In the genomic region with DNA sequence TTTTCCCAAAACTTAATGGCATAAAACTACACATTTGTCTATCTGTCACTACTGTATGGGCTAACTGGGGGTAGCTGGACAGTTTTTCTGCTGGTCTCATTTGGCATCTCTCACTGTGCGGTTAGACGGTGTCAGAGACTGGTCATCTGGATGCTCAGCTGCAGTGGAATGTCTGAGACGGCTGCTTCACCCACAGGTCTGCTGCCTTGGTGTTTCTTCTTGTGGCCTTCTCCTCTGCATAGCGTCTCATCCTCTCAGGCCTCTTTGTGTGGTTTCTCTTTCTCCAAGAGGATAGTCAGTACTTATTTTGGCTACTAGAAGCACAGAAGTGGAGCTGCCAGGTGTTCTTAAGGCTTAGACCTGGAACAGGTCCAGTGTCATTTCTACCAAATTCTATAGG, we compare ENCODE assay signal across 29 cellular contexts. TPM values are rescaled to one million over a fixed set of nuclear protein-coding genes. Genes with fewer than 3 reads are reported as not detected.
DNase-seq lines count a peak whose midpoint lies in the region; ATAC-seq and TF ChIP-seq lines count a peak whose summit lies in the region.
"Had no signal": no experiment of that assay in that cellular context is flagged by ENCODE, and none has a peak within 500 bp of the region (broad histone marks: within the 10 kb centered on the region; RNA-seq: fewer than 3 reads in every experiment).

No MANE protein-coding gene starts in this region.

- H2BK120ac ChIP-seq in trophoblast cell (ENCODE audit: insufficient read depth, low read length, poor library complexity) (no peak overlapping the region), H9 (ENCODE audit: low read depth, low read length, poor library complexity, severe bottlenecking) (no peak overlapping the region)

- no peak overlapping the region for H4K12ac ChIP-seq in trophoblast cell (ENCODE audit: low read depth, low read length)

- peaks cover 0 to 3% of the 10 kb centered on the region in 2 experiments; a peak in 3 of 5 replicates for H3K9me3 Mint-ChIP-seq in H9
- H3K9me3 Mint-ChIP-seq: activated CD4-positive, alpha-beta T cell treated with anti-CD3 and anti-CD28 coated beads, Interleukin-2, amount 10 ng/mL, durations not matched to agents 7 days and 5 days; activated naive CD8-positive, alpha-beta T cell treated with anti-CD3 and anti-CD28 coated beads, Interleukin-2, amount 50 U/mL, for 24 hours; IgD-negative memory B cell; immature natural killer cell; stimulated activated naive B cell treated with anti-CD40 and anti-IgM and Interleukin-4, amounts not matched to agents 10 μg/mL and 1 μg/mL and 100 μg/mL, for 72 hours had no signal

- no peak overlapping the region for H3K4me3 Mint-ChIP-seq in H9
- H3K4me3 Mint-ChIP-seq: activated CD4-positive, alpha-beta T cell treated with anti-CD3 and anti-CD28 coated beads, Interleukin-2, amount 10 ng/mL, durations not matched to agents 7 days and 5 days; activated naive CD8-positive, alpha-beta T cell treated with anti-CD3 and anti-CD28 coated beads, Interleukin-2, amount 50 U/mL, for 24 hours; IgD-negative memory B cell; immature natural killer cell; neural crest cell; stimulated activated naive B cell treated with anti-CD40 and anti-IgM and Interleukin-4, amounts not matched to agents 10 μg/mL and 1 μg/mL and 100 μg/mL, for 72 hours had no signal

- no peak overlapping the region for H3K14ac ChIP-seq in trophoblast cell (ENCODE audit: low read length)
- no peak overlapping the region for H3K14ac ChIP-seq in H9 (ENCODE audit: insufficient read depth, low read length)

- H3K79me2 ChIP-seq in trophoblast cell (ENCODE audit: control insufficient read depth, insufficient read depth, low read length, poor library complexity) (no peaks in the 10 kb centered on the region), H9 (ENCODE audit: insufficient read depth, low read length) (no peaks in the 10 kb centered on the region; the same call in 1 of the 2 replicates)

- no peaks in the 10 kb centered on the region for H4K20me1 ChIP-seq in H9 (ENCODE audit: control insufficient read depth, insufficient read depth, insufficient read length)
- H4K20me1 ChIP-seq: BLaER1 treated with 17β-estradiol and CSF1 and Interleukin-3, amounts not matched to agents 10 nM and 100 nM had no signal

- H3K27ac ChIP-seq in trophoblast cell (ENCODE audit: low read depth, low read length) (no peak overlapping the region), H9 (ENCODE audit: insufficient read length, low read depth, low read length) (no peak overlapping the region)
- H3K27ac ChIP-seq: BLaER1 treated with 17β-estradiol and CSF1 and Interleukin-3, amounts not matched to agents 10 nM and 100 nM; cardiac muscle cell; Peyer's patch; thoracic aorta; VCaP had no signal

- H2AK5ac ChIP-seq in trophoblast cell (ENCODE audit: low read length) (no peak overlapping the region), H9 (ENCODE audit: insufficient read length, low read length) (no peak overlapping the region)

- peak; percentile 11 for DNase-seq in AG08396 (ENCODE audit: low spot score)
- DNase-seq in HT1080 (ENCODE audit: low read depth): peak; percentile 46
- peak; percentile 67 for DNase-seq in astrocyte of the hippocampus (ENCODE audit: low read depth, low spot score)
- DNase-seq in myocyte (ENCODE audit: low read depth): peak; percentile 82
- no peak for DNase-seq in trophoblast cell
- no peak for DNase-seq in H9
- DNase-seq: activated CD4-positive, alpha-beta T cell treated with anti-CD3 and anti-CD28 coated beads, Interleukin-2, amount 10 ng/mL, durations not matched to agents 7 days and 5 days; activated effector memory CD4-positive, alpha-beta T cell treated with anti-CD3 and anti-CD28 coated beads, Interleukin-2, amount 50 U/mL, for 16 hours; activated naive CD8-positive, alpha-beta T cell treated with anti-CD3 and anti-CD28 coated beads, Interleukin-2, amount 50 U/mL, for 24 hours; DND-41; HCEC 1CT; immature natural killer cell; MG63; mucosa of descending colon; NCI-H1436; NCI-H510A treated with DMSO at 0.1 percent for 48 hours; Peyer's patch; stimulated activated CD4-positive, alpha-beta T cell treated with anti-CD3 and anti-CD28 coated beads, Interleukin-2, amount 100 ng/mL, for 24 hours; stimulated activated naive B cell treated with anti-CD40 and anti-IgM and Interleukin-4, amounts not matched to agents 10 μg/mL and 1 μg/mL and 100 μg/mL, for 72 hours; T-helper 2 cell had no signal

- H3K36me3 Mint-ChIP-seq in H9 (ENCODE audit: insufficient read depth in 1 of 3, low read depth in 3 of 3): peaks cover 2 to 11% (median 6%) of the 10 kb centered on the region in 3 experiments; a peak in 6 of 7 replicates
- H3K36me3 Mint-ChIP-seq: immature natural killer cell had no signal

- H3K4me1 ChIP-seq in trophoblast cell (ENCODE audit: control insufficient read depth in 1 of 2, insufficient read depth in 2 of 2, low read length in 2 of 2) (peaks cover 0 to 3% of the 10 kb centered on the region in 2 experiments), H9 (ENCODE audit: insufficient read depth, low read length) (no peaks in the 10 kb centered on the region)
- H3K4me1 ChIP-seq: Peyer's patch had no signal

- H2BK5ac ChIP-seq in trophoblast cell (ENCODE audit: low read depth, low read length, poor library complexity): no peak overlapping the region
- no peak overlapping the region for H2BK5ac ChIP-seq in H9 (ENCODE audit: insufficient read length, low read length)

- H4K91ac ChIP-seq in trophoblast cell (ENCODE audit: low read depth, low read length) (no peak overlapping the region), H9 (ENCODE audit: insufficient read length, low read depth, low read length) (no peak overlapping the region)

- no peaks in the 10 kb centered on the region for H3K27me3 ChIP-seq in trophoblast cell (ENCODE audit: insufficient read depth, low read length)
- H3K27me3 ChIP-seq in H9 (ENCODE audit: insufficient read depth, low read length): no peaks in the 10 kb centered on the region
- H3K27me3 ChIP-seq: BLaER1 treated with 17β-estradiol and CSF1 and Interleukin-3, amounts not matched to agents 10 nM and 100 nM; cardiac muscle cell; MG63; Peyer's patch had no signal

- H2BK15ac ChIP-seq in H9 (ENCODE audit: low read depth, low read length): no peak overlapping the region

- H3K23me2 ChIP-seq in H9 (ENCODE audit: insufficient read length, low read depth, low read length, poor library complexity, severe bottlenecking): no peaks in the 10 kb centered on the region

- WGBS in trophoblast cell (ENCODE audit: extremely low coverage, insufficient coverage, insufficient read length): no CpG with 5 or more reads among the region's 4 CpGs
- WGBS in H9 (ENCODE audit: extremely low coverage, insufficient read length, low lambda C conversion rate): no CpG with 5 or more reads among the region's 4 CpGs

- no peak for ATAC-seq in GM21717 (IDR thresholded peaks at IDR 0.05; ENCODE audit: unreplicated experiment)
- no peak for ATAC-seq in GM19467 (IDR thresholded peaks at IDR 0.05; ENCODE audit: unreplicated experiment)
- ATAC-seq: activated naive CD8-positive, alpha-beta T cell treated with anti-CD3 and anti-CD28 coated beads, Interleukin-2, amount 50 U/mL, for 24 hours; mucosa of descending colon; stimulated activated naive B cell treated with anti-CD40 and anti-IgM and Interleukin-4, amounts not matched to agents 10 μg/mL and 1 μg/mL and 100 μg/mL, for 72 hours had no signal

- H4K5ac ChIP-seq in H9 (ENCODE audit: insufficient read length, low read depth, low read length): no peak overlapping the region

- H3K56ac ChIP-seq in H9 (ENCODE audit: insufficient read length, low read depth, low read length): no peak overlapping the region

- no peak overlapping the region for H4K8ac ChIP-seq in trophoblast cell (ENCODE audit: low read depth, low read length)
- H4K8ac ChIP-seq in H9 (replicated peaks; ENCODE audit: insufficient read length, low read depth, low read length): no peak overlapping the region

- H3K27me3 Mint-ChIP-seq in H9 (ENCODE audit: low read depth): no peaks in the 10 kb centered on the region
- H3K27me3 Mint-ChIP-seq: activated CD4-positive, alpha-beta T cell treated with anti-CD3 and anti-CD28 coated beads, Interleukin-2, amount 10 ng/mL, durations not matched to agents 7 days and 5 days; activated naive CD8-positive, alpha-beta T cell treated with anti-CD3 and anti-CD28 coated beads, Interleukin-2, amount 50 U/mL, for 24 hours; IgD-negative memory B cell; progenitor cell of endocrine pancreas; stimulated activated naive B cell treated with anti-CD40 and anti-IgM and Interleukin-4, amounts not matched to agents 10 μg/mL and 1 μg/mL and 100 μg/mL, for 72 hours had no signal

- no peak overlapping the region for H3K27ac Mint-ChIP-seq in H9
- H3K27ac Mint-ChIP-seq: activated CD4-positive, alpha-beta T cell treated with anti-CD3 and anti-CD28 coated beads, Interleukin-2, amount 10 ng/mL, durations not matched to agents 7 days and 5 days; activated naive CD8-positive, alpha-beta T cell treated with anti-CD3 and anti-CD28 coated beads, Interleukin-2, amount 50 U/mL, for 24 hours; IgD-negative memory B cell; immature natural killer cell; progenitor cell of endocrine pancreas; stimulated activated naive B cell treated with anti-CD40 and anti-IgM and Interleukin-4, amounts not matched to agents 10 μg/mL and 1 μg/mL and 100 μg/mL, for 72 hours had no signal

- H2AFZ ChIP-seq in trophoblast cell (ENCODE audit: insufficient read depth, low read length, poor library complexity) (no peak overlapping the region), H9 (ENCODE audit: low read length) (no peak overlapping the region)

- H3K4ac ChIP-seq in trophoblast cell (ENCODE audit: low read depth, low read length): no peak overlapping the region
- H3K4ac ChIP-seq in H9 (ENCODE audit: low read depth, low read length): no peak overlapping the region

- H3K9ac ChIP-seq in trophoblast cell (ENCODE audit: low read length) (no peak overlapping the region), H9 (ENCODE audit: extremely low read depth, insufficient read length, low read length) (no peak overlapping the region)
- H3K9ac ChIP-seq: BLaER1 treated with 17β-estradiol and CSF1 and Interleukin-3, amounts not matched to agents 10 nM and 100 nM had no signal

- H3K23ac ChIP-seq in trophoblast cell (ENCODE audit: low read length) (no peak overlapping the region), H9 (ENCODE audit: insufficient read length, low read depth, low read length) (no peak overlapping the region)

- no peak for TF ChIP-seq CTCF in H9 (conservative IDR thresholded peaks at IDR 0.05)

- peaks cover 33 to 34% of the 10 kb centered on the region in 2 experiments for H3K4me1 Mint-ChIP-seq in H9

- no peak overlapping the region for H3K4me2 ChIP-seq in trophoblast cell (ENCODE audit: low read length)
- H3K4me2 ChIP-seq in H9 (ENCODE audit: insufficient read depth, insufficient read length, low read length): no peak overlapping the region
- H3K4me2 ChIP-seq: BLaER1 treated with 17β-estradiol and CSF1 and Interleukin-3, amounts not matched to agents 10 nM and 100 nM had no signal

- no peak overlapping the region for H3T11ph ChIP-seq in H9 (ENCODE audit: low read length)

- H3K9me3 ChIP-seq in trophoblast cell (ENCODE audit: insufficient read depth, low read depth, low read length) (no peaks in the 10 kb centered on the region), H9 (ENCODE audit: control insufficient read depth, low read depth, low read length) (no peaks in the 10 kb centered on the region)
- H3K9me3 ChIP-seq: MG63, mucosa of descending colon, Peyer's patch, thoracic aorta had no signal

- no peak overlapping the region for H2BK12ac ChIP-seq in trophoblast cell (ENCODE audit: low read length)
- H2BK12ac ChIP-seq in H9 (ENCODE audit: insufficient read length, low read depth, low read length): no peak overlapping the region

- no peak overlapping the region for H3K4me3 ChIP-seq in trophoblast cell (ENCODE audit: low read depth, low read length)
- H3K4me3 ChIP-seq: BLaER1 treated with 17β-estradiol and CSF1 and Interleukin-3, amounts not matched to agents 10 nM and 100 nM; cardiac muscle cell; MG63; mucosa of descending colon; Peyer's patch; thoracic aorta had no signal

- H3K79me1 ChIP-seq in trophoblast cell (ENCODE audit: low read length) (no peaks in the 10 kb centered on the region), H9 (ENCODE audit: insufficient read depth, low read depth, low read length, poor library complexity, severe bottlenecking) (no peaks in the 10 kb centered on the region)

- H3K18ac ChIP-seq in trophoblast cell (ENCODE audit: low read length) (no peak overlapping the region), H9 (ENCODE audit: insufficient read length, low read depth, low read length) (no peak overlapping the region)

- H2BK20ac ChIP-seq in H9 (ENCODE audit: low read depth, low read length, poor library complexity, severe bottlenecking): no peak overlapping the region

- no peaks in the 10 kb centered on the region for H3K36me3 ChIP-seq in trophoblast cell (ENCODE audit: control insufficient read depth in 1 of 2, insufficient read depth in 2 of 2, low read length in 2 of 2)
- H3K36me3 ChIP-seq: cardiac muscle cell, MG63, Peyer's patch, thoracic aorta had no signal

RNA-seq across cellular contexts. Expression of a gene that starts 35.9 kb away (rescaled TPM):
- total RNA-seq in HT1080 (2014; rRNA removed; shearing (Covaris generic)): 0.29 and 0.67 TPM in 2 replicates
- 1.4 and 1.6 TPM in 2 replicates for polyA plus RNA-seq in HT1080 (2015; cell fraction: cytosol; rRNA removed)
- 9.2 and 9.6 TPM in 2 replicates for polyA plus RNA-seq in HT1080 (2015; cell fraction: nucleus; rRNA removed)
- 1.5 and 1.6 TPM in 2 replicates for total RNA-seq in myocyte
- polyA plus RNA-seq in myocyte (2012): 2.9 TPM
- polyA plus RNA-seq in trophoblast cell (2013): 2.6 and 2.7 TPM in 2 replicates
- 3.9 TPM in 2 replicates for total RNA-seq in H9 (2021)

RNA-seq across cellular contexts. Expression of a gene that starts 44.4 kb away (rescaled TPM):
- 0.23 and 0.31 TPM in 2 replicates for total RNA-seq in HT1080 (2014; rRNA removed; shearing (Covaris generic))
- polyA plus RNA-seq in HT1080 (2015; cell fraction: cytosol; rRNA removed): 0.32 and 0.42 TPM in 2 replicates
- polyA plus RNA-seq in HT1080 (2015; cell fraction: nucleus; rRNA removed): 1.2 and 2.3 TPM in 2 replicates
- total RNA-seq in myocyte: 0.16 and 0.53 TPM in 2 replicates
- polyA plus RNA-seq in myocyte (2012): 2.2 TPM
- 0.53 and 0.60 TPM in 2 replicates for polyA plus RNA-seq in trophoblast cell (2013)
- 2.0 TPM in 2 replicates for total RNA-seq in H9 (2021)

Comparison
In these comparisons a context has a peak if more than half of its experiments do, and no peak if none do; other contexts are left out.
1. DNase-seq: peak in AG08396 (single experiment), HT1080 (single experiment), astrocyte of the hippocampus (single experiment) and myocyte (single experiment); none in trophoblast cell (0 of 2) and H9 (single experiment).